Comparison of ENCODE assay signal across 1 cellular context in genomic region chr19:40827386-40828247, GRCh38.
A peak's percentile ranks its signal among the peaks of the same experiment; 100 is the strongest.
TF ChIP-seq lines count a peak whose summit lies in the region.

No MANE protein-coding gene starts in this region.

TF ChIP-seq in HepG2, 621 proteins besides CTCF, POLR2A, EP300 and RAD21:
- TF ChIP-seq SNRNP70 (IDR thresholded peaks at IDR 0.05; ENCODE audit: low read depth, low read length) (no peak), ZNF629 (CRISPR knock-in tag; conservative IDR thresholded peaks at IDR 0.05) (peak; percentile 92), KDM1A (CRISPR knock-in tag; IDR thresholded peaks at IDR 0.05) (0 out of 2 replicates have a peak, but pooled peaks have one; percentile 50)
